In genomic region chr15:89501646-89502045, GRCh38 we compare ENCODE assay signal across 22 cellular contexts. TPM values are rescaled to one million over a fixed set of nuclear protein-coding genes. Genes with fewer than 3 reads are reported as not detected.
"Had no signal": no experiment of that assay in that cellular context is flagged by ENCODE, and none has a peak within 500 bp of the region (broad histone marks: within the 10 kb centered on the region; RNA-seq: fewer than 3 reads in every experiment).

No MANE protein-coding gene starts in this region.

- H3K79me2 ChIP-seq: hepatocyte had no signal

- H3K27ac ChIP-seq: cardiac muscle cell, colonic mucosa, esophagus muscularis mucosa, hepatocyte, neutrophil, sigmoid colon had no signal

- H3K4me3 ChIP-seq: cardiac muscle cell, colonic mucosa, esophagus muscularis mucosa, hepatocyte, lung, mucosa of descending colon, sigmoid colon, skin epidermis had no signal

- H3K36me3 Mint-ChIP-seq: naive thymus-derived CD8-positive, alpha-beta T cell had no signal

- H3K4me3 Mint-ChIP-seq: naive thymus-derived CD8-positive, alpha-beta T cell had no signal

- ATAC-seq: left colon; left ventricle myocardium superior; mucosa of descending colon; naive thymus-derived CD8-positive, alpha-beta T cell had no signal

- H3K9me3 ChIP-seq: colonic mucosa, esophagus muscularis mucosa, mucosa of descending colon, neutrophil, sigmoid colon had no signal

- H2AFZ ChIP-seq: hepatocyte had no signal

- H3K9me3 Mint-ChIP-seq: naive thymus-derived CD8-positive, alpha-beta T cell had no signal

- DNase-seq: colonic mucosa; effector CD8-positive, alpha-beta T cell; foreskin fibroblast; left colon; left ventricle myocardium superior; mesenchymal stem cell; mucosa of descending colon; naive thymus-derived CD8-positive, alpha-beta T cell; sigmoid colon; stimulated activated CD4-positive, alpha-beta T cell treated with anti-CD3 and anti-CD28 coated beads, Interleukin-12 subunit alpha, Interleukin-12 subunit beta, amount 100 ng/mL, for 4 hours; stimulated activated CD4-positive, alpha-beta T cell treated with anti-CD3 and anti-CD28 coated beads, Interleukin-2, amount 100 ng/mL, for 48 hours; stimulated activated naive CD4-positive, alpha-beta T cell treated with Interleukin-2 at 50 U/mL for 16 hours; trophoblast cell had no signal

- H3K36me3 ChIP-seq: cardiac muscle cell, colonic mucosa, esophagus muscularis mucosa, neutrophil, sigmoid colon had no signal

- H3K4me2 ChIP-seq: hepatocyte had no signal

- H3K27ac Mint-ChIP-seq: naive thymus-derived CD8-positive, alpha-beta T cell had no signal

RNA-seq across cellular contexts. Expression of gene RHCG, which starts 5.3 kb away (rescaled TPM):
- total RNA-seq: cardiac muscle cell; dermis microvascular lymphatic vessel endothelial cell; left ventricle myocardium superior; naive thymus-derived CD8-positive, alpha-beta T cell; osteoblast; pulmonary artery endothelial cell; sigmoid colon had no signal
- polyA plus RNA-seq: naive thymus-derived CD8-positive, alpha-beta T cell had no signal
